In the genomic region with DNA sequence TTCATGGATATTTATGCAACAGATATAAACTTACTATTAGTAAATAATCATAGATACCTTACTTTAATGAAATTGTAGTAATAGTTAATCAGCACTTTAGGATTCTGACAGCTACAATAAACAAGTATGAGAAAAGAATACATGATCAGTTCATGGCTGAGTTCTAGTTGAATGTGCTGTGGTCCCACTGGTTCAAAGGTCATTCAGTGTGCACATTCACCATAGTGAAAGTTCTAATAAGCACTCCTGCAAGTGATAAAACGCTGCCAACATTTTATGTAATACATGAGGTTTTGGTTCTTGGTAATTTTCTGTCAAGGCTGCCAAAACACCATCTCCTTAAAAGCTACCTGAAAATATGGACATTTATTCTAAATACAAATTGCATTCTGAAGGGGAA, we compare ENCODE assay signal across 17 cellular contexts.
"Had no signal": no experiment of that assay in that cellular context is flagged by ENCODE, and none has a peak within 500 bp of the region (broad histone marks: within the 10 kb centered on the region; RNA-seq: fewer than 3 reads in every experiment).

No MANE protein-coding gene starts in this region.

- ATAC-seq: activated CD8-positive, alpha-beta T cell treated with anti-CD3 and anti-CD28 coated beads, Interleukin-2, amount 10 ng/mL, durations not matched to agents 7 days and 5 days; esophagus mucosa; gastrocnemius medialis; heart left ventricle; naive thymus-derived CD4-positive, alpha-beta T cell; sciatic nerve; stimulated activated memory B cell treated with anti-CD40 and anti-IgM and Interleukin-4, amounts not matched to agents 10 μg/mL and 1 μg/mL and 100 μg/mL, for 72 hours; upper lobe of right lung had no signal

- H3K4me3 Mint-ChIP-seq: activated CD4-positive, alpha-beta T cell treated with anti-CD3 and anti-CD28 coated beads, Interleukin-2, amount 10 ng/mL, durations not matched to agents 7 days and 5 days; activated CD8-positive, alpha-beta T cell treated with anti-CD3 and anti-CD28 coated beads, Interleukin-2, amount 10 ng/mL, durations not matched to agents 7 days and 5 days; activated naive CD4-positive, alpha-beta T cell treated with anti-CD3 and anti-CD28 coated beads, Interleukin-2, amount 50 U/mL, for 24 hours; immature natural killer cell; naive thymus-derived CD4-positive, alpha-beta T cell; stimulated activated memory B cell treated with anti-CD40 and anti-IgM and Interleukin-4, amounts not matched to agents 10 μg/mL and 1 μg/mL and 100 μg/mL, for 72 hours; T-helper 1 cell treated with Interleukin-12 subunit alpha and Interleukin-12 subunit beta and Interleukin-4 antibody, amounts not matched to agents 30 μg/mL and 1 μg/mL, for 36 hours had no signal

- H3K9me3 ChIP-seq: gastrocnemius medialis, heart left ventricle, upper lobe of right lung had no signal

- H3K4me1 Mint-ChIP-seq: activated CD4-positive, alpha-beta T cell treated with anti-CD3 and anti-CD28 coated beads, Interleukin-2, amount 10 ng/mL, durations not matched to agents 7 days and 5 days; activated naive CD4-positive, alpha-beta T cell treated with anti-CD3 and anti-CD28 coated beads, Interleukin-2, amount 50 U/mL, for 24 hours; immature natural killer cell; stimulated activated memory B cell treated with anti-CD40 and anti-IgM and Interleukin-4, amounts not matched to agents 10 μg/mL and 1 μg/mL and 100 μg/mL, for 72 hours had no signal

- H3K4me3 ChIP-seq: gastrocnemius medialis, heart left ventricle, upper lobe of right lung had no signal

- H3K27ac Mint-ChIP-seq: activated CD4-positive, alpha-beta T cell treated with anti-CD3 and anti-CD28 coated beads, Interleukin-2, amount 10 ng/mL, durations not matched to agents 7 days and 5 days; activated CD8-positive, alpha-beta T cell treated with anti-CD3 and anti-CD28 coated beads, Interleukin-2, amount 10 ng/mL, durations not matched to agents 7 days and 5 days; activated naive CD4-positive, alpha-beta T cell treated with anti-CD3 and anti-CD28 coated beads, Interleukin-2, amount 50 U/mL, for 24 hours; immature natural killer cell; naive thymus-derived CD4-positive, alpha-beta T cell; stimulated activated memory B cell treated with anti-CD40 and anti-IgM and Interleukin-4, amounts not matched to agents 10 μg/mL and 1 μg/mL and 100 μg/mL, for 72 hours; T-helper 1 cell treated with Interleukin-12 subunit alpha and Interleukin-12 subunit beta and Interleukin-4 antibody, amounts not matched to agents 30 μg/mL and 1 μg/mL, for 36 hours had no signal

- H3K36me3 ChIP-seq: gastrocnemius medialis, upper lobe of right lung had no signal

- H3K9me3 Mint-ChIP-seq: activated CD4-positive, alpha-beta T cell treated with anti-CD3 and anti-CD28 coated beads, Interleukin-2, amount 10 ng/mL, durations not matched to agents 7 days and 5 days; activated naive CD4-positive, alpha-beta T cell treated with anti-CD3 and anti-CD28 coated beads, Interleukin-2, amount 50 U/mL, for 24 hours; immature natural killer cell; naive thymus-derived CD4-positive, alpha-beta T cell; stimulated activated memory B cell treated with anti-CD40 and anti-IgM and Interleukin-4, amounts not matched to agents 10 μg/mL and 1 μg/mL and 100 μg/mL, for 72 hours; T-helper 1 cell treated with Interleukin-12 subunit alpha and Interleukin-12 subunit beta and Interleukin-4 antibody, amounts not matched to agents 30 μg/mL and 1 μg/mL, for 36 hours had no signal

- H3K27ac ChIP-seq: gastrocnemius medialis, heart left ventricle, upper lobe of right lung had no signal

- H3K27me3 Mint-ChIP-seq: activated CD4-positive, alpha-beta T cell treated with anti-CD3 and anti-CD28 coated beads, Interleukin-2, amount 10 ng/mL, durations not matched to agents 7 days and 5 days; activated naive CD4-positive, alpha-beta T cell treated with anti-CD3 and anti-CD28 coated beads, Interleukin-2, amount 50 U/mL, for 24 hours; naive thymus-derived CD4-positive, alpha-beta T cell; stimulated activated memory B cell treated with anti-CD40 and anti-IgM and Interleukin-4, amounts not matched to agents 10 μg/mL and 1 μg/mL and 100 μg/mL, for 72 hours had no signal

- H3K4me1 ChIP-seq: gastrocnemius medialis, upper lobe of right lung had no signal

- DNase-seq: activated CD4-positive, alpha-beta T cell treated with anti-CD3 and anti-CD28 coated beads, Interleukin-2, amount 10 ng/mL, durations not matched to agents 7 days and 5 days; activated CD8-positive, alpha-beta memory T cell treated with anti-CD3 and anti-CD28 coated beads, Interleukin-2, amount 50 U/mL, for 4 hours; activated CD8-positive, alpha-beta T cell treated with anti-CD3 and anti-CD28 coated beads, Interleukin-2, amount 10 ng/mL, durations not matched to agents 7 days and 5 days; activated effector memory CD4-positive, alpha-beta T cell treated with Interleukin-2 at 50 U/mL for 16 hours; activated T-cell treated with anti-CD3 and anti-CD28 coated beads, Interleukin-2, amount 50 U/mL, for 48 hours; gastrocnemius medialis; heart left ventricle; immature natural killer cell; mesendoderm; naive thymus-derived CD4-positive, alpha-beta T cell; stimulated activated CD4-positive, alpha-beta T cell treated with anti-CD3 and anti-CD28 coated beads, Interleukin-4, amount 100 ng/mL, for 4 hours; upper lobe of right lung had no signal

- H3K27me3 ChIP-seq: gastrocnemius medialis, heart left ventricle, upper lobe of right lung had no signal
